In the genomic region with DNA sequence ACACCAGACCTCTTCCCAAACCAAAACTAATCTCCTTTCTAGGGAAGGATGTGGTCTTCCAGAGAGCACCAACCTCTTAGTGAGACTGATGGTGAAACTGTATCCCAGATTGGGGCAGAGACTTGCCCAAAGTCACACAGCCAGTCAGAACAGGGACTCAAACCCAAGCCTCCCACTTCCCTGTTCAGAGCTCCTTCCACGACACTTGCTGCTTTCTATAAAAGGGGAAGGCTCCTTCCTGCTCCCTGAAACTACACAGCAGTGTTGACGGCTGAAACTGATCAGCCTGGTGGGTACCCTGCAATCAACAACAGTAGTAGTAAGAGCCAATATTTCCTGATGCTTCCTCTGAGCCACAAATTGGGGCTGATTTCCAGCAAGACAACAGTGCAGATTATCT, we compare ENCODE assay signal across 11 cellular contexts. TPM values are rescaled to one million over a fixed set of nuclear protein-coding genes. Genes with fewer than 3 reads are reported as not detected.
DNase-seq lines count a peak whose midpoint lies in the region; ATAC-seq, FAIRE-seq and TF ChIP-seq lines count a peak whose summit lies in the region.
"Had no signal": no experiment of that assay in that cellular context is flagged by ENCODE, and none has a peak within 500 bp of the region (broad histone marks: within the 10 kb centered on the region; RNA-seq: fewer than 3 reads in every experiment).

No MANE protein-coding gene starts in this region.

- H3K27ac ChIP-seq in GM12878 (ENCODE audit: control insufficient read depth, insufficient read depth) = no peak overlapping the region

- 94% methylated on average over 2 of the region's 2 CpGs for WGBS in GM12878 (ENCODE audit: insufficient coverage, insufficient replicate concordance, low lambda C conversion rate, missing lambda C conversion rate)

- no peak overlapping the region for H3K9ac ChIP-seq in GM12878 (ENCODE audit: control insufficient read depth, insufficient read depth, low read length)

- TF ChIP-seq EP300 in GM12878 (IDR thresholded peaks at IDR 0.05; ENCODE audit: borderline replicate concordance in 1 of 2, control insufficient read depth in 1 of 2, low read depth in 2 of 2, low read length in 2 of 2) = no peak

- no peak for DNase-seq in activated CD8-positive, alpha-beta memory T cell treated with anti-CD3 and anti-CD28 coated beads, Interleukin-2, amount 10 ng/mL, durations not matched to agents 7 days and 5 days
- DNase-seq in activated CD8-positive, alpha-beta memory T cell treated with anti-CD3 and anti-CD28 coated beads, Interleukin-2, amount 50 U/mL, for 4 hours = no peak
- peak; percentile 22 for DNase-seq in NOMO-1 treated with dmso at 0.1 percent for 144 hours (lab: John Stamatoyannopoulos, UW; ENCODE audit: unreplicated experiment)
- no peak for DNase-seq in GM12878 (ENCODE audit: low read depth, low spot score)
- no peak for DNase-seq in osteocyte (ENCODE audit: extremely low spot score, unreplicated experiment)
- DNase-seq in NCI-H748 (lab: John Stamatoyannopoulos, UW; ENCODE audit: unreplicated experiment) = no peak
- no peak for DNase-seq in hepatic stellate cell (ENCODE audit: low spot score)
- DNase-seq: Peyer's patch had no signal

- intact Hi-C loops in GM12878 (cut with micrococcal nuclease; ENCODE audit: unreplicated experiment) = loop anchor here (1.0 to 2.0 kb wide), 4 partner anchors 43 to 229 kb away; no protein-coding TSS in a partner anchor

- TF ChIP-seq CTCF in GM12878 (IDR thresholded peaks at IDR 0.05 in 2 of 3, conservative IDR thresholded peaks at IDR 0.05 in 1 of 3; ENCODE audit: control insufficient read depth in 2 of 3, extremely low read depth in 1 of 3, insufficient read depth in 1 of 3, low read depth in 3 of 3, low read length in 3 of 3) (no peak), osteocyte (IDR thresholded peaks at IDR 0.05) (no peak)

- H3K27me3 Mint-ChIP-seq in activated CD8-positive, alpha-beta memory T cell treated with anti-CD3 and anti-CD28 coated beads, Interleukin-2, amount 10 ng/mL, durations not matched to agents 7 days and 5 days = no peaks in the 10 kb centered on the region
- H3K27me3 Mint-ChIP-seq in osteocyte (ENCODE audit: unreplicated experiment) = no peaks in the 10 kb centered on the region

- POLR2A ChIA-PET in GM12878 (lab: Charles Lee) = no interaction called here

- peaks cover 20% of the 10 kb centered on the region for H3K4me1 Mint-ChIP-seq in activated CD8-positive, alpha-beta memory T cell treated with anti-CD3 and anti-CD28 coated beads, Interleukin-2, amount 10 ng/mL, durations not matched to agents 7 days and 5 days
- peaks cover 11% of the 10 kb centered on the region for H3K4me1 Mint-ChIP-seq in osteocyte (ENCODE audit: unreplicated experiment)

- no peak for TF ChIP-seq RAD21 in GM12878 (IDR thresholded peaks at IDR 0.05; ENCODE audit: insufficient read depth, low read depth, low read length)

- H3K27me3 ChIP-seq in GM12878 (replicated peaks in 1 of 2; ENCODE audit: control insufficient read depth in 2 of 2, insufficient read depth in 2 of 2, low read length in 1 of 2) = no peaks in the 10 kb centered on the region
- H3K27me3 ChIP-seq: Peyer's patch had no signal

- peak overlapping the region; percentile 79 for H3K27ac Mint-ChIP-seq in activated CD8-positive, alpha-beta memory T cell treated with anti-CD3 and anti-CD28 coated beads, Interleukin-2, amount 10 ng/mL, durations not matched to agents 7 days and 5 days
- H3K27ac Mint-ChIP-seq in osteocyte (ENCODE audit: unreplicated experiment) = peak overlapping the region; percentile 23

- H4K20me1 ChIP-seq in GM12878 (ENCODE audit: control insufficient read depth, insufficient read depth) = no peaks in the 10 kb centered on the region

- H3K4me3 Mint-ChIP-seq in activated CD8-positive, alpha-beta memory T cell treated with anti-CD3 and anti-CD28 coated beads, Interleukin-2, amount 10 ng/mL, durations not matched to agents 7 days and 5 days = peak overlapping the region; percentile 76
- H3K4me3 Mint-ChIP-seq in osteocyte (ENCODE audit: unreplicated experiment) = peak overlapping the region; percentile 33

- CTCF ChIA-PET in activated CD8-positive, alpha-beta memory T cell treated with anti-CD3 and anti-CD28 coated beads, Interleukin-2, amount 10 ng/mL, durations not matched to agents 7 days and 5 days (lab: Charles Lee) = interaction anchor here (1.0 to 5.3 kb wide), 18 partner anchors 11 to 230 kb away, joined by 4 to 86 read pairs (median 23); partner anchors contain the start of genes CDK9, CFAP157, PTRH1 and STXBP1
- CTCF ChIA-PET in GM12878 (lab: Yijun Ruan, JAX) = interaction anchor here (0.9 to 2.5 kb wide), 8 partner anchors 68 to 521 kb away, joined by 3 to 79 read pairs (median 9); partner anchors contain the start of genes ENG, FPGS and ST6GALNAC4

- no peaks in the 10 kb centered on the region for H3K79me2 ChIP-seq in GM12878 (ENCODE audit: control insufficient read depth, insufficient read depth, low read length)

- no TSS peak for BruUV-seq in GM12878 (replicated peaks; lab: Mats Ljungman, UMichigan)

- H3K9me3 Mint-ChIP-seq in activated CD8-positive, alpha-beta memory T cell treated with anti-CD3 and anti-CD28 coated beads, Interleukin-2, amount 10 ng/mL, durations not matched to agents 7 days and 5 days (ENCODE audit: low read depth) = no peaks in the 10 kb centered on the region
- no peaks in the 10 kb centered on the region for H3K9me3 Mint-ChIP-seq in osteocyte (ENCODE audit: unreplicated experiment)

- SMC1A ChIA-PET in GM12878 (lab: Charles Lee; ENCODE audit: uncharacterized antibody, unreplicated experiment) = interaction anchor here (1.3 to 1.5 kb wide), 2 partner anchors 144 to 190 kb away, joined by 3 to 5 read pairs; no protein-coding TSS in a partner anchor

- RAD21 ChIA-PET in GM12878 (lab: Charles Lee; ENCODE audit: unreplicated experiment) = interaction anchor here (1.9 to 2.6 kb wide), 3 partner anchors 136 to 177 kb away, joined by 11 to 44 read pairs (median 24); no protein-coding TSS in a partner anchor

- H3K9me3 ChIP-seq in GM12878 (replicated peaks; ENCODE audit: control insufficient read depth, insufficient read depth, low read length) = no peaks in the 10 kb centered on the region
- H3K9me3 ChIP-seq: mucosa of descending colon, Peyer's patch had no signal

- no peak for FAIRE-seq in GM12878 (lab: Jason Lieb, UNC)

- no peak overlapping the region for H2AFZ ChIP-seq in GM12878 (ENCODE audit: control insufficient read depth, low read depth, low read length)

- in situ Hi-C loops in GM12878 (cut with MboI) = loop anchor here (5.0 kb wide), 2 partner anchors 141 to 231 kb away; no protein-coding TSS in a partner anchor

- no peaks in the 10 kb centered on the region; a peak in 1 of 4 replicates for H3K36me3 ChIP-seq in GM12878 (ENCODE audit: control insufficient read depth in 2 of 2, insufficient read depth in 2 of 2, low read length in 1 of 2)

- TF ChIP-seq POLR2A in GM12878 (IDR thresholded peaks at IDR 0.05; ENCODE audit: low read depth, low read length) = no peak

- H3K4me1 ChIP-seq in GM12878 (ENCODE audit: control insufficient read depth, insufficient read depth, low read length) = peaks cover 6% of the 10 kb centered on the region

- peaks cover 9% of the 10 kb centered on the region for H3K36me3 Mint-ChIP-seq in activated CD8-positive, alpha-beta memory T cell treated with anti-CD3 and anti-CD28 coated beads, Interleukin-2, amount 10 ng/mL, durations not matched to agents 7 days and 5 days
- peaks cover 3% of the 10 kb centered on the region for H3K36me3 Mint-ChIP-seq in osteocyte (ENCODE audit: unreplicated experiment)

- H3K4me3 ChIP-seq in GM12878 = no peak overlapping the region
- H3K4me3 ChIP-seq: mucosa of descending colon had no signal

- H3K4me2 ChIP-seq in GM12878 (ENCODE audit: control insufficient read depth, insufficient read depth) = 0 out of 2 replicates have a peak overlapping the region, but pooled peaks have one; percentile 100

- ATAC-seq in activated CD8-positive, alpha-beta memory T cell treated with anti-CD3 and anti-CD28 coated beads, Interleukin-2, amount 10 ng/mL, durations not matched to agents 7 days and 5 days = no peak
- no peak for ATAC-seq in GM12878
- no peak for ATAC-seq in HG03175 (IDR thresholded peaks at IDR 0.05; ENCODE audit: unreplicated experiment)
- ATAC-seq: mucosa of descending colon had no signal

RNA-seq across cellular contexts. Expression of gene TOR2A, which starts 1.5 kb away (rescaled TPM):
- 10 to 100 TPM; 24.1 to 26.8 TPM for total RNA-seq in activated CD8-positive, alpha-beta memory T cell treated with anti-CD3 and anti-CD28 coated beads, Interleukin-2, amount 10 ng/mL, durations not matched to agents 7 days and 5 days
- 3.9 and 6.5 TPM in 2 replicates for total RNA-seq in GM12878 (2013; cell fraction: nucleolus; rRNA removed)
- 7.8 and 12.6 TPM in 2 replicates for total RNA-seq in GM12878 (2014; rRNA removed)
- total RNA-seq in GM12878 (2014; rRNA removed; fragmentation: Illumina TruSeq; extraction: Trizol) = 2.7 and 4.2 TPM in 2 replicates
- 11.5 and 11.6 TPM in 2 replicates for total RNA-seq in GM12878 (2021)
- 2.6 TPM for polyA plus RNA-seq in GM12878 (2011; ENCODE audit: low read depth)
- polyA plus RNA-seq in GM12878 (2011; rRNA removed) = 0.91 and 2.4 TPM in 2 replicates
- polyA plus RNA-seq in GM12878 (2011; cell fraction: cytosol; rRNA removed) = 6.6 and 11.0 TPM in 2 replicates
- polyA plus RNA-seq in GM12878 (2011; cell fraction: nucleus; rRNA removed) = 13.5 and 13.6 TPM in 2 replicates
- 6.7 and 8.2 TPM in 2 replicates for polyA plus RNA-seq in GM12878 (2012)
- 1.6 and 5.4 TPM in 2 replicates for polyA plus RNA-seq in GM12878 (2014; fragmentation: Illumina TruSeq; extraction: Trizol)
- 1 to 10 TPM in 1 of 2 experiments, under 1 TPM in 1; 0.52 to 1.6 TPM for polyA plus RNA-seq in GM12878 (2014; fragmentation: Nextera tagmentation; extraction: Ambion mirVana)
- 14.3 and 17.4 TPM in 2 replicates for polyA plus RNA-seq in GM12878 (2014; rRNA removed)
- polyA plus RNA-seq in GM12878 (2016; fragmentation: Nextera tagmentation; extraction: Ambion mirVana) = 10 to 100 TPM; 22.1 to 23.7 TPM
- polyA minus RNA-seq in GM12878 (2011; rRNA and poly(A)+ RNA removed) = 1.4 and 4.9 TPM in 2 replicates
- polyA minus RNA-seq in GM12878 (2011; cell fraction: cytosol; rRNA and poly(A)+ RNA removed) = 2.7 and 4.3 TPM in 2 replicates
- polyA minus RNA-seq in GM12878 (2011; cell fraction: nucleus; rRNA and poly(A)+ RNA removed) = 5.1 and 8.0 TPM in 2 replicates
- total RNA-seq in osteocyte = 9.3 and 11.5 TPM in 2 replicates

RNA-seq across cellular contexts. Expression of gene TTC16, which starts 17.7 kb away (rescaled TPM):
- total RNA-seq in activated CD8-positive, alpha-beta memory T cell treated with anti-CD3 and anti-CD28 coated beads, Interleukin-2, amount 10 ng/mL, durations not matched to agents 7 days and 5 days = 1 to 10 TPM; 1.2 to 5.2 TPM
- not detected in 2 replicates for total RNA-seq in GM12878 (2013; cell fraction: nucleolus; rRNA removed)
- total RNA-seq in GM12878 (2014; rRNA removed) (not detected in 2 replicates), GM12878 (2014; rRNA removed; fragmentation: Illumina TruSeq; extraction: Trizol) (not detected in 2 replicates), GM12878 (2021) (not detected in 2 replicates), osteocyte (not detected in 2 replicates)
- not detected for polyA plus RNA-seq in GM12878 (2011; ENCODE audit: low read depth)
- polyA plus RNA-seq in GM12878 (2011; rRNA removed) (0.03 TPM in 1 of 2 replicates, not detected in the other), GM12878 (2014; fragmentation: Illumina TruSeq; extraction: Trizol) (not detected in 2 replicates), GM12878 (2014; fragmentation: Nextera tagmentation; extraction: Ambion mirVana) (not detected), GM12878 (2014; rRNA removed) (0.04 TPM in 1 of 2 replicates, not detected in the other), GM12878 (2016; fragmentation: Nextera tagmentation; extraction: Ambion mirVana) (not detected)
- not detected in 2 replicates for polyA plus RNA-seq in GM12878 (2011; cell fraction: cytosol; rRNA removed)
- 0.03 TPM in 1 of 2 replicates, not detected in the other for polyA plus RNA-seq in GM12878 (2011; cell fraction: nucleus; rRNA removed)
- not detected in 2 replicates for polyA plus RNA-seq in GM12878 (2012)
- polyA minus RNA-seq in GM12878 (2011; rRNA and poly(A)+ RNA removed) = not detected in 2 replicates
- polyA minus RNA-seq in GM12878 (2011; cell fraction: cytosol; rRNA and poly(A)+ RNA removed) = not detected in 2 replicates
- polyA minus RNA-seq in GM12878 (2011; cell fraction: nucleus; rRNA and poly(A)+ RNA removed) = not detected in 2 replicates
- total RNA-seq: cerebellum, Peyer's patch had no signal

RNA-seq across cellular contexts. Expression of gene PTRH1, which starts 18.1 kb away (rescaled TPM):
- total RNA-seq in activated CD8-positive, alpha-beta memory T cell treated with anti-CD3 and anti-CD28 coated beads, Interleukin-2, amount 10 ng/mL, durations not matched to agents 7 days and 5 days = 10 to 100 TPM; 12.5 to 14.4 TPM
- 3.0 and 3.9 TPM in 2 replicates for total RNA-seq in GM12878 (2013; cell fraction: nucleolus; rRNA removed)
- 30.7 and 31.0 TPM in 2 replicates for total RNA-seq in GM12878 (2014; rRNA removed)
- 3.0 and 4.6 TPM in 2 replicates for total RNA-seq in GM12878 (2014; rRNA removed; fragmentation: Illumina TruSeq; extraction: Trizol)
- total RNA-seq in GM12878 (2021) = 13.1 and 14.5 TPM in 2 replicates
- 2.3 TPM for polyA plus RNA-seq in GM12878 (2011; ENCODE audit: low read depth)
- polyA plus RNA-seq in GM12878 (2011; rRNA removed) = 2.8 and 5.9 TPM in 2 replicates
- 10.0 and 18.3 TPM in 2 replicates for polyA plus RNA-seq in GM12878 (2011; cell fraction: cytosol; rRNA removed)
- polyA plus RNA-seq in GM12878 (2011; cell fraction: nucleus; rRNA removed) = 9.0 and 11.0 TPM in 2 replicates
- polyA plus RNA-seq in GM12878 (2012) = 6.5 and 6.8 TPM in 2 replicates
- polyA plus RNA-seq in GM12878 (2014; fragmentation: Illumina TruSeq; extraction: Trizol) = 1.0 and 1.6 TPM in 2 replicates
- polyA plus RNA-seq in GM12878 (2014; fragmentation: Nextera tagmentation; extraction: Ambion mirVana) = 1 to 10 TPM in 1 of 2 experiments, under 1 TPM in 1; 0.69 to 1.8 TPM
- 25.8 and 26.1 TPM in 2 replicates for polyA plus RNA-seq in GM12878 (2014; rRNA removed)
- polyA plus RNA-seq in GM12878 (2016; fragmentation: Nextera tagmentation; extraction: Ambion mirVana) = 10 to 100 TPM; 36.4 to 38.4 TPM
- polyA minus RNA-seq in GM12878 (2011; rRNA and poly(A)+ RNA removed) = 1.5 and 2.2 TPM in 2 replicates
- 2.4 and 4.5 TPM in 2 replicates for polyA minus RNA-seq in GM12878 (2011; cell fraction: cytosol; rRNA and poly(A)+ RNA removed)
- 3.3 and 4.2 TPM in 2 replicates for polyA minus RNA-seq in GM12878 (2011; cell fraction: nucleus; rRNA and poly(A)+ RNA removed)
- 10.6 and 10.7 TPM in 2 replicates for total RNA-seq in osteocyte

RNA-seq across cellular contexts. Expression of gene CFAP157, which starts 26.8 kb away (rescaled TPM):
- total RNA-seq in activated CD8-positive, alpha-beta memory T cell treated with anti-CD3 and anti-CD28 coated beads, Interleukin-2, amount 10 ng/mL, durations not matched to agents 7 days and 5 days = not detected
- total RNA-seq in GM12878 (2013; cell fraction: nucleolus; rRNA removed) = not detected in 2 replicates
- total RNA-seq in GM12878 (2014; rRNA removed) (not detected in 2 replicates), GM12878 (2014; rRNA removed; fragmentation: Illumina TruSeq; extraction: Trizol) (not detected in 2 replicates), GM12878 (2021) (not detected in 2 replicates), osteocyte (0.24 TPM in 1 of 2 replicates, not detected in the other)
- not detected for polyA plus RNA-seq in GM12878 (2011; ENCODE audit: low read depth)
- polyA plus RNA-seq in GM12878 (2011; rRNA removed) (not detected in 2 replicates), GM12878 (2014; fragmentation: Illumina TruSeq; extraction: Trizol) (not detected in 2 replicates), GM12878 (2014; fragmentation: Nextera tagmentation; extraction: Ambion mirVana) (not detected), GM12878 (2014; rRNA removed) (not detected in 2 replicates), GM12878 (2016; fragmentation: Nextera tagmentation; extraction: Ambion mirVana) (under 1 TPM; 0.08 to 0.72 TPM)
- not detected in 2 replicates for polyA plus RNA-seq in GM12878 (2011; cell fraction: cytosol; rRNA removed)
- 0.24 TPM in 1 of 2 replicates, not detected in the other for polyA plus RNA-seq in GM12878 (2011; cell fraction: nucleus; rRNA removed)
- polyA plus RNA-seq in GM12878 (2012) = 0.24 and 0.37 TPM in 2 replicates
- polyA minus RNA-seq in GM12878 (2011; rRNA and poly(A)+ RNA removed) = not detected in 2 replicates
- polyA minus RNA-seq in GM12878 (2011; cell fraction: cytosol; rRNA and poly(A)+ RNA removed) = not detected in 2 replicates
- polyA minus RNA-seq in GM12878 (2011; cell fraction: nucleus; rRNA and poly(A)+ RNA removed) = not detected in 2 replicates

RNA-seq across cellular contexts. Expression of gene SH2D3C, which starts 44.9 kb away (rescaled TPM):
- 10 to 100 TPM; 75.2 to 87.8 TPM for total RNA-seq in activated CD8-positive, alpha-beta memory T cell treated with anti-CD3 and anti-CD28 coated beads, Interleukin-2, amount 10 ng/mL, durations not matched to agents 7 days and 5 days
- total RNA-seq in GM12878 (2013; cell fraction: nucleolus; rRNA removed) = 28.6 and 33.2 TPM in 2 replicates
- total RNA-seq in GM12878 (2014; rRNA removed) (16.1 and 19.0 TPM in 2 replicates), GM12878 (2014; rRNA removed; fragmentation: Illumina TruSeq; extraction: Trizol) (8.4 and 9.0 TPM in 2 replicates), GM12878 (2021) (21.0 and 23.5 TPM in 2 replicates), osteocyte (19.3 and 20.4 TPM in 2 replicates)
- 11.2 TPM for polyA plus RNA-seq in GM12878 (2011; ENCODE audit: low read depth)
- polyA plus RNA-seq in GM12878 (2011; rRNA removed) (3.2 and 13.5 TPM in 2 replicates), GM12878 (2014; fragmentation: Illumina TruSeq; extraction: Trizol) (4.4 and 11.6 TPM in 2 replicates), GM12878 (2014; fragmentation: Nextera tagmentation; extraction: Ambion mirVana) (1 to 10 TPM; 1.2 to 1.9 TPM), GM12878 (2014; rRNA removed) (19.5 and 25.2 TPM in 2 replicates), GM12878 (2016; fragmentation: Nextera tagmentation; extraction: Ambion mirVana) (10 to 100 TPM; 20.7 to 23.2 TPM)
- 18.5 and 20.4 TPM in 2 replicates for polyA plus RNA-seq in GM12878 (2011; cell fraction: cytosol; rRNA removed)
- polyA plus RNA-seq in GM12878 (2011; cell fraction: nucleus; rRNA removed) = 32.4 and 46.4 TPM in 2 replicates
- 17.4 and 22.8 TPM in 2 replicates for polyA plus RNA-seq in GM12878 (2012)
- 30.6 and 32.1 TPM in 2 replicates for polyA minus RNA-seq in GM12878 (2011; rRNA and poly(A)+ RNA removed)
- 13.5 and 19.3 TPM in 2 replicates for polyA minus RNA-seq in GM12878 (2011; cell fraction: cytosol; rRNA and poly(A)+ RNA removed)
- 10.2 and 18.5 TPM in 2 replicates for polyA minus RNA-seq in GM12878 (2011; cell fraction: nucleus; rRNA and poly(A)+ RNA removed)
